ENCODE assay signal across 20 cellular contexts in genomic region chr7:26438078-26438477, GRCh38.
A peak's percentile ranks its signal among the peaks of the same experiment; 100 is the strongest.
DNase-seq lines count a peak whose midpoint lies in the region; ATAC-seq, FAIRE-seq and TF ChIP-seq lines count a peak whose summit lies in the region.
"Had no signal": no experiment of that assay in that cellular context is flagged by ENCODE, and none has a peak within 500 bp of the region (broad histone marks: within the 10 kb centered on the region; RNA-seq: fewer than 3 reads in every experiment).

No MANE protein-coding gene starts in this region.

- no peak overlapping the region for H2BK15ac ChIP-seq in H1 (ENCODE audit: low read length)

- H3F3A ChIP-seq in GM23338 (replicated peaks; ENCODE audit: low read depth) (no peaks in the 10 kb centered on the region), neural progenitor cell (ENCODE audit: low read depth) (peaks cover 29% of the 10 kb centered on the region)

- H3K4me3 Mint-ChIP-seq in GM23338 = no peak overlapping the region
- peak overlapping the region; percentile 16 for H3K4me3 Mint-ChIP-seq in neural progenitor cell
- H3K4me3 Mint-ChIP-seq: CD4-positive, alpha-beta T cell had no signal

- no peak for TF ChIP-seq EP300 in H1 (IDR thresholded peaks at IDR 0.05; ENCODE audit: borderline replicate concordance in 1 of 2, low read depth in 2 of 2, low read length in 2 of 2)

- H3K4me3 ChIP-seq in GM23338 = no peak overlapping the region
- no peak overlapping the region for H3K4me3 ChIP-seq in H1 (ENCODE audit: extremely low read depth in 1 of 4, insufficient read depth in 2 of 4, low read depth in 3 of 4, low read length in 4 of 4)
- H3K4me3 ChIP-seq in neural progenitor cell = no peak overlapping the region
- H3K4me3 ChIP-seq in body of pancreas = no peak overlapping the region
- no peak overlapping the region for H3K4me3 ChIP-seq in OCI-LY7 (ENCODE audit: low read depth, low read length, poor library complexity, severe bottlenecking)
- H3K4me3 ChIP-seq: HAP-1 had no signal

- no peak overlapping the region for H2BK12ac ChIP-seq in H1 (ENCODE audit: low read depth, low read length)

- H3K9me2 ChIP-seq in GM23338 (ENCODE audit: insufficient read depth) (peaks cover 8% of the 10 kb centered on the region), OCI-LY7 (ENCODE audit: insufficient read depth, low read length) (no peaks in the 10 kb centered on the region)

- ATAC-seq in GM23338 (no peak), GM19395 (IDR thresholded peaks at IDR 0.05; ENCODE audit: unreplicated experiment) (no peak), body of pancreas (no peak)

- TF ChIP-seq RAD21 in H1 (IDR thresholded peaks at IDR 0.05 in 1 of 2, conservative IDR thresholded peaks at IDR 0.05 in 1 of 2; ENCODE audit: low read depth in 2 of 2, low read length in 2 of 2) = no peak

- H3K4me1 ChIP-seq in GM23338 (ENCODE audit: insufficient read depth) (peaks cover 14% of the 10 kb centered on the region), H1 (replicated peaks in 1 of 4; ENCODE audit: control insufficient read depth in 3 of 4, insufficient read depth in 4 of 4, low read length in 3 of 4) (peaks cover 5 to 8% (median 5%) of the 10 kb centered on the region in 4 experiments; a peak in 3 of 7 replicates), neural progenitor cell (peaks cover 46% of the 10 kb centered on the region), body of pancreas (peaks cover 24% of the 10 kb centered on the region), OCI-LY7 (ENCODE audit: insufficient read depth, low read length, poor library complexity, severe bottlenecking) (no peaks in the 10 kb centered on the region)
- H3K4me1 ChIP-seq: Caco-2 had no signal

- H3K79me1 ChIP-seq in H1 (ENCODE audit: low read depth, low read length) = no peaks in the 10 kb centered on the region

- H4K20me1 ChIP-seq in GM23338 (replicated peaks; ENCODE audit: insufficient read depth) = no peaks in the 10 kb centered on the region
- no peaks in the 10 kb centered on the region for H4K20me1 ChIP-seq in H1 (replicated peaks in 1 of 2; ENCODE audit: control insufficient read depth in 1 of 2, insufficient read depth in 2 of 2, low read length in 2 of 2)
- H4K20me1 ChIP-seq in neural progenitor cell (ENCODE audit: low read depth) = no peaks in the 10 kb centered on the region
- no peaks in the 10 kb centered on the region for H4K20me1 ChIP-seq in OCI-LY7 (ENCODE audit: insufficient read depth, low read length)

- H3K79me2 ChIP-seq in GM23338 (replicated peaks; ENCODE audit: insufficient read depth) = no peaks in the 10 kb centered on the region
- H3K79me2 ChIP-seq in H1 (ENCODE audit: control insufficient read depth in 1 of 2, insufficient read depth in 2 of 2, low read length in 2 of 2) = no peaks in the 10 kb centered on the region
- no peaks in the 10 kb centered on the region for H3K79me2 ChIP-seq in neural progenitor cell (ENCODE audit: low read depth)
- H3K79me2 ChIP-seq in OCI-LY7 (ENCODE audit: insufficient read depth, low read depth, low read length) = no peaks in the 10 kb centered on the region

- H3K9me3 Mint-ChIP-seq in GM23338 (no peaks in the 10 kb centered on the region; the same call in 2 of the 3 replicates), neural progenitor cell (peaks cover 23% of the 10 kb centered on the region)
- H3K9me3 Mint-ChIP-seq: CD4-positive, alpha-beta T cell had no signal

- H3K9me3 ChIP-seq in H1 (ENCODE audit: insufficient read depth in 2 of 2, low read depth in 1 of 2, low read length in 1 of 2) (no peaks in the 10 kb centered on the region), neural progenitor cell (ENCODE audit: low read depth) (no peaks in the 10 kb centered on the region), body of pancreas (no peaks in the 10 kb centered on the region), OCI-LY7 (ENCODE audit: low read length) (no peaks in the 10 kb centered on the region)
- H3K9me3 ChIP-seq: Caco-2, HAP-1 had no signal

- H3K27me3 ChIP-seq in GM23338 (ENCODE audit: insufficient read depth) = no peaks in the 10 kb centered on the region
- H3K27me3 ChIP-seq in H1 (replicated peaks in 1 of 4; ENCODE audit: control insufficient read depth in 3 of 4, extremely low read depth in 1 of 4, insufficient read depth in 3 of 4, low read length in 3 of 4) = no peaks in the 10 kb centered on the region
- H3K27me3 ChIP-seq in neural progenitor cell = no peaks in the 10 kb centered on the region
- H3K27me3 ChIP-seq in body of pancreas = no peaks in the 10 kb centered on the region

- POLR2A ChIA-PET in H1 (lab: Charles Lee; ENCODE audit: partially characterized antibody) = interaction anchor here (1.3 kb wide), 1 partner anchor 40 kb away, joined by 4 read pairs; no protein-coding TSS in a partner anchor
- POLR2A ChIA-PET in OCI-LY7 (lab: Charles Lee) = interaction anchor here (0.7 to 1.0 kb wide), 4 partner anchors 10 to 850 kb away, joined by 3 to 6 read pairs (median 4); no protein-coding TSS in a partner anchor

- no peak overlapping the region for H4K8ac ChIP-seq in H1 (ENCODE audit: extremely low read depth, insufficient read depth, low read length)

- H2BK5ac ChIP-seq in H1 (ENCODE audit: low read depth, low read length) = no peak overlapping the region

- H3K27me3 Mint-ChIP-seq in GM23338 (ENCODE audit: insufficient read depth, low read depth, poor library complexity) (peaks cover 4% of the 10 kb centered on the region), neural progenitor cell (ENCODE audit: insufficient read depth, low read depth) (peaks cover 5% of the 10 kb centered on the region)

- CTCF ChIA-PET in H1 (lab: Charles Lee; ENCODE audit: partially characterized antibody) (interaction anchor here (0.6 to 1.4 kb wide), 2 partner anchors 9 to 42 kb away, joined by 3 read pairs; no protein-coding TSS in a partner anchor), OCI-LY7 (lab: Charles Lee; ENCODE audit: unreplicated experiment) (no interaction called here)

- no peak overlapping the region for H4K91ac ChIP-seq in H1 (replicated peaks; ENCODE audit: insufficient read length, low read length)

- 96% methylated on average over 1 of the region's 1 CpG; no CpG with 5 or more reads in 1 of the 2 experiments for WGBS in H1 (ENCODE audit: extremely low coverage in 1 of 2, insufficient coverage in 1 of 2, insufficient read length in 1 of 2, insufficient replicate concordance in 2 of 2, low coverage in 1 of 2, low lambda C conversion rate in 2 of 2, missing lambda C conversion rate in 1 of 2), 2 experiments
- WGBS in body of pancreas, 2 donors = 81 to 87% methylated on average over 1 of the region's 1 CpG

- H3K36me3 Mint-ChIP-seq in GM23338 (ENCODE audit: low read depth) (no peaks in the 10 kb centered on the region), neural progenitor cell (peaks cover 15% of the 10 kb centered on the region)

- peaks cover 24% of the 10 kb centered on the region for H3K4me1 Mint-ChIP-seq in GM23338
- peaks cover 64% of the 10 kb centered on the region for H3K4me1 Mint-ChIP-seq in neural progenitor cell

- H3K27ac Mint-ChIP-seq in GM23338 (no peak overlapping the region), neural progenitor cell (peak overlapping the region; percentile 89)
- H3K27ac Mint-ChIP-seq: CD4-positive, alpha-beta T cell had no signal

- H3K27ac ChIP-seq in GM23338 (ENCODE audit: low read depth) (no peak overlapping the region), H1 (ENCODE audit: low read depth, low read length) (no peak overlapping the region), neural progenitor cell (no peak overlapping the region), body of pancreas (no peak overlapping the region), OCI-LY7 (ENCODE audit: low read depth, low read length, poor library complexity, severe bottlenecking) (no peak overlapping the region)
- H3K27ac ChIP-seq: C4-2B had no signal

- H2BK120ac ChIP-seq in H1 (replicated peaks; ENCODE audit: low read depth, low read length) = no peak overlapping the region

- H2AFZ ChIP-seq in GM23338 (peak overlapping the region; percentile 19), H1 (ENCODE audit: low read length) (no peak overlapping the region), neural progenitor cell (replicated peaks) (no peak overlapping the region), OCI-LY7 (ENCODE audit: low read length) (no peak overlapping the region)

- H3K36me3 ChIP-seq in GM23338 (ENCODE audit: insufficient read depth) (no peaks in the 10 kb centered on the region), H1 (ENCODE audit: control insufficient read depth in 2 of 4, insufficient read depth in 4 of 4, low read length in 3 of 4) (no peaks in the 10 kb centered on the region), neural progenitor cell (no peaks in the 10 kb centered on the region), body of pancreas (replicated peaks in 1 of 2; ENCODE audit: insufficient read depth in 1 of 2, low read depth in 2 of 2) (no peaks in the 10 kb centered on the region), OCI-LY7 (ENCODE audit: insufficient read depth, low read length) (no peaks in the 10 kb centered on the region)
- H3K36me3 ChIP-seq: HAP-1 had no signal

- intact Hi-C loops in body of pancreas (cut with DNase I) (no loop called here), OCI-LY7 (cut with micrococcal nuclease; ENCODE audit: unreplicated experiment) (no loop called here)

- no peak for DNase-seq in GM23338 (ENCODE audit: low spot score)
- peak; percentile 20 for DNase-seq in NCI-H69 (lab: John Stamatoyannopoulos, UW)
- DNase-seq in H1 (ENCODE audit: low read depth in 1 of 2, low spot score in 2 of 2) = no peak
- DNase-seq in neural progenitor cell (ENCODE audit: low spot score) = no peak
- no peak for DNase-seq in NCI-H1105 treated with DMSO at 0.1 percent for 48 hours (lab: John Stamatoyannopoulos, UW)
- DNase-seq in body of pancreas = no peak
- no peak for DNase-seq in OCI-LY7 (ENCODE audit: low spot score)
- DNase-seq: AML-193; Caco-2; CD4-positive, alpha-beta T cell; DND-41; EL; GOT3 had no signal

- TF ChIP-seq CTCF in GM23338 (conservative IDR thresholded peaks at IDR 0.05; ENCODE audit: low read depth in 2 of 2) (no peak), H1 (IDR thresholded peaks at IDR 0.05; ENCODE audit: control extremely low read depth in 1 of 3, insufficient read depth in 1 of 3, low read depth in 1 of 3, low read length in 3 of 3) (no peak), neural progenitor cell (IDR thresholded peaks at IDR 0.05) (no peak), body of pancreas (IDR thresholded peaks at IDR 0.05) (no peak), OCI-LY7 (conservative IDR thresholded peaks at IDR 0.05; ENCODE audit: low read length) (no peak)

- no peak overlapping the region for H3K56ac ChIP-seq in H1 (replicated peaks; ENCODE audit: insufficient read length, low read depth, low read length)

- no peak overlapping the region for H3K4ac ChIP-seq in H1 (replicated peaks; ENCODE audit: insufficient read length, low read depth, low read length)

- H2BK20ac ChIP-seq in H1 (ENCODE audit: low read length) = no peak overlapping the region

- no peak overlapping the region for H4K5ac ChIP-seq in H1 (ENCODE audit: insufficient read length, low read depth, low read length)

- no TSS peak for BruUV-seq in OCI-LY7 (replicated peaks; lab: Mats Ljungman, UMichigan)

- H3K23ac ChIP-seq in H1 (ENCODE audit: insufficient read length) = no peak overlapping the region

- TF ChIP-seq POLR2A in H1 (IDR thresholded peaks at IDR 0.05; ENCODE audit: control extremely low read depth in 1 of 2, low read depth in 2 of 2, low read length in 2 of 2) (no peak), body of pancreas (IDR thresholded peaks at IDR 0.05) (no peak)

- no peak overlapping the region for H3K14ac ChIP-seq in H1 (ENCODE audit: insufficient read length)

- H3K9ac ChIP-seq in H1 (replicated peaks in 1 of 4; ENCODE audit: extremely low read depth in 1 of 4, low read depth in 3 of 4, low read length in 3 of 4) (no peak overlapping the region), neural progenitor cell (no peak overlapping the region)

- no peak overlapping the region for H3K18ac ChIP-seq in H1 (ENCODE audit: extremely low read depth, low read length)

- FAIRE-seq in H1 (lab: Jason Lieb, UNC) = no peak
- FAIRE-seq: A204.1, D721Med, GM12892, GM18507 had no signal

- H3K4me2 ChIP-seq in GM23338 (0 out of 2 replicates have a peak overlapping the region, but pooled peaks have one; percentile 42), H1 (ENCODE audit: insufficient read depth in 1 of 2, low read depth in 2 of 2, low read length in 2 of 2) (no peak overlapping the region), neural progenitor cell (peak overlapping the region; percentile 44), OCI-LY7 (ENCODE audit: low read length) (no peak overlapping the region)

- H2AK5ac ChIP-seq in H1 (ENCODE audit: low read depth, low read length) = no peak overlapping the region

- no peaks in the 10 kb centered on the region; the same call in 1 of the 2 replicates for H3K23me2 ChIP-seq in H1 (ENCODE audit: low read depth, low read length)

Comparison
In these comparisons a context has a peak if more than half of its experiments do, and no peak if none do; other contexts are left out.
1. H3K4me2 ChIP-seq: peak in GM23338 (single experiment) and neural progenitor cell (single experiment); none in H1 (0 of 2) and OCI-LY7 (single experiment).